In genomic region chr18:47587587-47587986, GRCh38 we compare ENCODE assay signal across 28 cellular contexts.
"Had no signal": no experiment of that assay in that cellular context is flagged by ENCODE, and none has a peak within 500 bp of the region (broad histone marks: within the 10 kb centered on the region; RNA-seq: fewer than 3 reads in every experiment).

No MANE protein-coding gene starts in this region.

- H3K9me3 Mint-ChIP-seq: activated CD4-positive, alpha-beta memory T cell treated with anti-CD3 and anti-CD28 coated beads, Interleukin-2, amount 10 ng/mL, durations not matched to agents 7 days and 5 days; activated naive CD4-positive, alpha-beta T cell treated with anti-CD3 and anti-CD28 coated beads, Interleukin-2, amount 10 ng/mL, durations not matched to agents 7 days and 5 days; activated naive CD8-positive, alpha-beta T cell treated with anti-CD3 and anti-CD28 coated beads, Interleukin-2, amount 10 ng/mL, durations not matched to agents 7 days and 5 days; activated T-cell treated with anti-CD3 and anti-CD28 coated beads, Interleukin-2, amount 50 U/mL, for 24 hours; nephron; stimulated activated memory B cell treated with anti-CD40 and anti-IgM and Interleukin-4, amounts not matched to agents 10 μg/mL and 1 μg/mL and 100 μg/mL, for 72 hours; stimulated activated naive CD8-positive, alpha-beta T cell treated with anti-CD3 and anti-CD28 coated beads, Interleukin-15, amount 100 ng/mL, for 72 hours; T-helper 1 cell treated with Interleukin-12 subunit alpha and Interleukin-12 subunit beta and Interleukin-4 antibody, amounts not matched to agents 30 μg/mL and 1 μg/mL, for 36 hours had no signal

- DNase-seq: activated CD4-positive, alpha-beta memory T cell treated with anti-CD3 and anti-CD28 coated beads, Interleukin-2, amount 10 ng/mL, durations not matched to agents 7 days and 5 days; activated CD4-positive, alpha-beta T cell treated with anti-CD3 and anti-CD28 coated beads for 1 hour; activated CD4-positive, alpha-beta T cell treated with anti-CD3 and anti-CD28 coated beads, Interleukin-2, amount 10 ng/mL, durations not matched to agents 7 days and 5 days; activated CD8-positive, alpha-beta memory T cell treated with anti-CD3 and anti-CD28 coated beads, Interleukin-2, amount 50 U/mL, for 48 hours; activated gamma-delta T cell; activated naive CD4-positive, alpha-beta T cell treated with anti-CD3 and anti-CD28 coated beads, Interleukin-2, amount 10 ng/mL, durations not matched to agents 7 days and 5 days; activated naive CD8-positive, alpha-beta T cell treated with anti-CD3 and anti-CD28 coated beads, Interleukin-2, amount 10 ng/mL, durations not matched to agents 7 days and 5 days; activated T-cell treated with anti-CD3 and anti-CD28 coated beads, Interleukin-2, amount 50 U/mL, for 24 hours; brain microvascular endothelial cell; head of caudate nucleus; hippocampal formation; immature natural killer cell; mesendoderm; sigmoid colon; stimulated activated CD4-positive, alpha-beta T cell treated with anti-CD3 and anti-CD28 coated beads, Interleukin-1b, Interleukin-23, amount 100 ng/mL, for 48 hours; stimulated activated CD4-positive, alpha-beta T cell treated with anti-CD3 and anti-CD28 coated beads, Interleukin-4, amount 100 ng/mL, for 4 hours; stimulated activated CD8-positive, alpha-beta memory T cell treated with anti-CD3 and anti-CD28 coated beads, Interleukin-4, amount 100 ng/mL, for 48 hours; stimulated activated naive CD8-positive, alpha-beta T cell treated with anti-CD3 and anti-CD28 coated beads, Interleukin-15, amount 100 ng/mL, for 72 hours; T1000; tibial artery; upper lobe of right lung had no signal

- H3K4me3 ChIP-seq: ascending aorta, lung, sigmoid colon, smooth muscle cell, tibial artery, upper lobe of right lung had no signal

- H3K36me3 Mint-ChIP-seq: activated naive CD4-positive, alpha-beta T cell treated with anti-CD3 and anti-CD28 coated beads, Interleukin-2, amount 10 ng/mL, durations not matched to agents 7 days and 5 days; activated naive CD8-positive, alpha-beta T cell treated with anti-CD3 and anti-CD28 coated beads, Interleukin-2, amount 10 ng/mL, durations not matched to agents 7 days and 5 days; immature natural killer cell; stimulated activated memory B cell treated with anti-CD40 and anti-IgM and Interleukin-4, amounts not matched to agents 10 μg/mL and 1 μg/mL and 100 μg/mL, for 72 hours; WTC11 had no signal

- H3K4me1 Mint-ChIP-seq: activated naive CD4-positive, alpha-beta T cell treated with anti-CD3 and anti-CD28 coated beads, Interleukin-2, amount 10 ng/mL, durations not matched to agents 7 days and 5 days; immature natural killer cell; nephron; stimulated activated memory B cell treated with anti-CD40 and anti-IgM and Interleukin-4, amounts not matched to agents 10 μg/mL and 1 μg/mL and 100 μg/mL, for 72 hours; stimulated activated naive CD8-positive, alpha-beta T cell treated with anti-CD3 and anti-CD28 coated beads, Interleukin-15, amount 100 ng/mL, for 72 hours had no signal

- H3K27me3 ChIP-seq: ascending aorta, brain microvascular endothelial cell, upper lobe of right lung had no signal

- H3K27me3 Mint-ChIP-seq: activated naive CD4-positive, alpha-beta T cell treated with anti-CD3 and anti-CD28 coated beads, Interleukin-2, amount 10 ng/mL, durations not matched to agents 7 days and 5 days had no signal

- H3K4me1 ChIP-seq: ascending aorta, sigmoid colon, tibial artery, upper lobe of right lung had no signal

- H3K9me3 ChIP-seq: ascending aorta, sigmoid colon, tibial artery, upper lobe of right lung had no signal

- H3K27ac Mint-ChIP-seq: activated CD4-positive, alpha-beta memory T cell treated with anti-CD3 and anti-CD28 coated beads, Interleukin-2, amount 10 ng/mL, durations not matched to agents 7 days and 5 days; activated CD4-positive, alpha-beta T cell treated with anti-CD3 and anti-CD28 coated beads, Interleukin-2, amount 10 ng/mL, durations not matched to agents 7 days and 5 days; activated naive CD4-positive, alpha-beta T cell treated with anti-CD3 and anti-CD28 coated beads, Interleukin-2, amount 10 ng/mL, durations not matched to agents 7 days and 5 days; activated naive CD8-positive, alpha-beta T cell treated with anti-CD3 and anti-CD28 coated beads, Interleukin-2, amount 10 ng/mL, durations not matched to agents 7 days and 5 days; activated T-cell treated with anti-CD3 and anti-CD28 coated beads, Interleukin-2, amount 50 U/mL, for 24 hours; immature natural killer cell; nephron; stimulated activated memory B cell treated with anti-CD40 and anti-IgM and Interleukin-4, amounts not matched to agents 10 μg/mL and 1 μg/mL and 100 μg/mL, for 72 hours; stimulated activated naive CD8-positive, alpha-beta T cell treated with anti-CD3 and anti-CD28 coated beads, Interleukin-15, amount 100 ng/mL, for 72 hours; T-helper 1 cell treated with Interleukin-12 subunit alpha and Interleukin-12 subunit beta and Interleukin-4 antibody, amounts not matched to agents 30 μg/mL and 1 μg/mL, for 36 hours; WTC11 had no signal

- ATAC-seq: stimulated activated memory B cell treated with anti-CD40 and anti-IgM and Interleukin-4, amounts not matched to agents 10 μg/mL and 1 μg/mL and 100 μg/mL, for 72 hours; stimulated activated naive CD8-positive, alpha-beta T cell treated with anti-CD3 and anti-CD28 coated beads, Interleukin-15, amount 100 ng/mL, for 72 hours; upper lobe of right lung; WTC11 had no signal

- H3K36me3 ChIP-seq: ascending aorta, brain microvascular endothelial cell, sigmoid colon, tibial artery, upper lobe of right lung had no signal

- H3K27ac ChIP-seq: ascending aorta, brain microvascular endothelial cell, sigmoid colon, tibial artery, upper lobe of right lung had no signal

- H3K4me3 Mint-ChIP-seq: activated CD4-positive, alpha-beta memory T cell treated with anti-CD3 and anti-CD28 coated beads, Interleukin-2, amount 10 ng/mL, durations not matched to agents 7 days and 5 days; activated CD4-positive, alpha-beta T cell treated with anti-CD3 and anti-CD28 coated beads, Interleukin-2, amount 10 ng/mL, durations not matched to agents 7 days and 5 days; activated naive CD4-positive, alpha-beta T cell treated with anti-CD3 and anti-CD28 coated beads, Interleukin-2, amount 10 ng/mL, durations not matched to agents 7 days and 5 days; activated naive CD8-positive, alpha-beta T cell treated with anti-CD3 and anti-CD28 coated beads, Interleukin-2, amount 10 ng/mL, durations not matched to agents 7 days and 5 days; activated T-cell treated with anti-CD3 and anti-CD28 coated beads, Interleukin-2, amount 50 U/mL, for 24 hours; immature natural killer cell; nephron; stimulated activated memory B cell treated with anti-CD40 and anti-IgM and Interleukin-4, amounts not matched to agents 10 μg/mL and 1 μg/mL and 100 μg/mL, for 72 hours; stimulated activated naive CD8-positive, alpha-beta T cell treated with anti-CD3 and anti-CD28 coated beads, Interleukin-15, amount 100 ng/mL, for 72 hours; T-helper 1 cell treated with Interleukin-12 subunit alpha and Interleukin-12 subunit beta and Interleukin-4 antibody, amounts not matched to agents 30 μg/mL and 1 μg/mL, for 36 hours; WTC11 had no signal
